In genomic region chr18:75205760-75206109, GRCh38 we compare ENCODE assay signal across 10 cellular contexts. TPM values are rescaled to one million over a fixed set of nuclear protein-coding genes. Genes with fewer than 3 reads are reported as not detected.
A peak's percentile ranks its signal among the peaks of the same experiment; 100 is the strongest.
DNase-seq lines count a peak whose midpoint lies in the region; TF ChIP-seq lines count a peak whose summit lies in the region.
"Had no signal": no experiment of that assay in that cellular context is flagged by ENCODE, and none has a peak within 500 bp of the region (broad histone marks: within the 10 kb centered on the region; RNA-seq: fewer than 3 reads in every experiment).

No MANE protein-coding gene starts in this region.

- peaks cover 22% of the 10 kb centered on the region for H3K4me1 ChIP-seq in fibroblast of lung (ENCODE audit: control insufficient read depth, extremely low read depth, insufficient read depth, low read length)
- H3K4me1 ChIP-seq in ascending aorta = peaks cover 7 to 37% of the 10 kb centered on the region in 2 donors

- H3K9ac ChIP-seq in fibroblast of lung (ENCODE audit: insufficient read depth, low read length) = peak overlapping the region; percentile 68

- H3K27ac ChIP-seq in fibroblast of lung (ENCODE audit: insufficient read depth, low read length) (peak overlapping the region; percentile 58), ascending aorta (no peak overlapping the region)
- H3K27ac ChIP-seq: cardiac muscle cell had no signal

- intact Hi-C loops in ascending aorta (cut with DNase I) = loop anchor here (5.0 to 10.0 kb wide), 2 partner anchors 913 to 1619 kb away; partner anchors contain the start of genes CYB5A and ZNF236

- H3K9me3 ChIP-seq in MG63 (no peaks in the 10 kb centered on the region), fibroblast of lung (ENCODE audit: control insufficient read depth, insufficient read depth, low read depth, low read length) (no peaks in the 10 kb centered on the region), ascending aorta (no peaks in the 10 kb centered on the region)

- H4K20me1 ChIP-seq in fibroblast of lung (ENCODE audit: control insufficient read depth, extremely low read depth, insufficient read depth, low read length) = no peaks in the 10 kb centered on the region

- H3K36me3 ChIP-seq in MG63 (peaks cover 11% of the 10 kb centered on the region), fibroblast of lung (ENCODE audit: control insufficient read depth, insufficient read depth, low read length) (peaks cover 5% of the 10 kb centered on the region), ascending aorta (no peaks in the 10 kb centered on the region)
- H3K36me3 ChIP-seq: cardiac muscle cell had no signal

- H3K79me2 ChIP-seq in fibroblast of lung (ENCODE audit: control insufficient read depth, insufficient read depth, low read length) = peaks cover 74% of the 10 kb centered on the region

- H2AFZ ChIP-seq in fibroblast of lung (ENCODE audit: low read length) = no peak overlapping the region

- H3K27me3 ChIP-seq in MG63 (no peaks in the 10 kb centered on the region), fibroblast of lung (ENCODE audit: control insufficient read depth, insufficient read depth, low read length) (no peaks in the 10 kb centered on the region), ascending aorta (no peaks in the 10 kb centered on the region)

- TF ChIP-seq CTCF in fibroblast of lung (conservative IDR thresholded peaks at IDR 0.05 in 1 of 2, IDR thresholded peaks at IDR 0.05 in 1 of 2; ENCODE audit: low read depth in 1 of 2, low read length in 2 of 2) (no peak), retinal pigment epithelial cell (conservative IDR thresholded peaks at IDR 0.05; ENCODE audit: low read depth, low read length) (no peak), ascending aorta (IDR thresholded peaks at IDR 0.05) (no peak)

- DNase-seq in EH (ENCODE audit: low read depth) = peak; percentile 63
- DNase-seq in MG63 = no peak
- DNase-seq in fibroblast of lung (ENCODE audit: low read depth in 2 of 2) = peak in 1 of 2 donors; percentile 72
- DNase-seq in retinal pigment epithelial cell (ENCODE audit: low read depth) = no peak
- no peak for DNase-seq in stimulated activated CD4-positive, alpha-beta T cell treated with anti-CD3 and anti-CD28 coated beads, Interleukin-2, amount 100 ng/mL, for 24 hours
- DNase-seq in ascending aorta (ENCODE audit: low spot score in 2 of 2) = no peak
- DNase-seq in NCI-H2196 treated with DMSO at 0.1 percent for 48 hours (lab: John Stamatoyannopoulos, UW; ENCODE audit: unreplicated experiment) = no peak
- DNase-seq: activated CD4-positive, alpha-beta T cell treated with anti-CD3 and anti-CD28 coated beads for 1 hour; stimulated activated naive CD4-positive, alpha-beta T cell had no signal

- H3K4me2 ChIP-seq in fibroblast of lung (ENCODE audit: extremely low read depth, insufficient read depth, low read length) = peak overlapping the region; percentile 59

- peak overlapping the region; percentile 73 for H3K4me3 ChIP-seq in MG63
- peak overlapping the region in 3 of 4 experiments; percentile 19 to 87 (median 75) for H3K4me3 ChIP-seq in fibroblast of lung (replicated peaks in 1 of 4; ENCODE audit: control extremely low read depth in 1 of 4, insufficient read depth in 1 of 4, low read depth in 3 of 4, low read length in 4 of 4)
- peak overlapping the region; percentile 50 for H3K4me3 ChIP-seq in retinal pigment epithelial cell (ENCODE audit: low read length)
- peak overlapping the region in 1 of 2 donors; percentile 51 for H3K4me3 ChIP-seq in ascending aorta

RNA-seq across cellular contexts. Expression of gene PTGR3, which starts 3.2 kb away (rescaled TPM):
- 8.0 and 21.6 TPM in 2 replicates for total RNA-seq in MG63 (2014; rRNA removed; shearing (Covaris generic); ENCODE audit: low replicate concordance)
- total RNA-seq in fibroblast of lung (5.6 and 6.8 TPM in 2 replicates), ascending aorta (10.1 TPM)
- polyA plus RNA-seq in fibroblast of lung = 18.1 and 25.1 TPM in 2 replicates
- polyA plus RNA-seq in fibroblast of lung (2012) = 13.4 and 15.5 TPM in 2 replicates
- polyA minus RNA-seq in fibroblast of lung (ENCODE audit: low replicate concordance) = 48.2 and 53.2 TPM in 2 replicates

RNA-seq across cellular contexts. Expression of gene TSHZ1, which starts 4.9 kb away (rescaled TPM):
- 4.4 and 4.5 TPM in 2 replicates for total RNA-seq in MG63 (2014; rRNA removed; shearing (Covaris generic); ENCODE audit: low replicate concordance)
- total RNA-seq in fibroblast of lung (3.9 and 4.3 TPM in 2 replicates), ascending aorta (13.3 TPM)
- 3.1 and 4.3 TPM in 2 replicates for polyA plus RNA-seq in fibroblast of lung
- polyA plus RNA-seq in fibroblast of lung (2012) = 5.8 and 9.9 TPM in 2 replicates
- 8.0 and 9.0 TPM in 2 replicates for polyA minus RNA-seq in fibroblast of lung (ENCODE audit: low replicate concordance)
